19 cellular contexts compared by ENCODE assay signal in the genomic region with DNA sequence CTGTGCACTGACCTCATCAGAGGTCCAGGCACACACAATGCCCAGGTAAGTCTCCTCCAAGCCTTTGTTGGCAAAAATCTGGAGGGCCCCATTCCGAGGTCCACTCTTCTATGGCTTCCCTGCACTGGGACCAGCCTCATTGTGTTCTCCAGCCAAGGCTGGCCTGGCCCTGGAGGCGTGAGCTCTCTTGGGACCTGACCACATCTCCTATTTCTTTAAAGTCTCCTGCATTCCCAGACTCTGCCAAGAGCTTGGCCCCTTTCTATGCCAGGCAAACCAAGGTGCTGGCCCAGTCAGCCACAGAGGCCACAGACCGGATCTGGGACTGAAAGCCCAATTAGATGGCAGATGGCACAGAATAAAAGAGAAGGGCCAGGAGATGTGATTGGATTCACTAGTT.
"Had no signal": no experiment of that assay in that cellular context is flagged by ENCODE, and none has a peak within 500 bp of the region (broad histone marks: within the 10 kb centered on the region; RNA-seq: fewer than 3 reads in every experiment).

No MANE protein-coding gene starts in this region.

- H3K9me3 ChIP-seq: gastroesophageal sphincter, heart right ventricle, lower lobe of right lung, upper lobe of left lung had no signal

- H3K27ac Mint-ChIP-seq: activated naive CD8-positive, alpha-beta T cell treated with anti-CD3 and anti-CD28 coated beads, Interleukin-2, amount 10 ng/mL, durations not matched to agents 7 days and 5 days; mesothelial cell of epicardium; naive B cell; stimulated activated naive B cell treated with anti-CD40 and anti-IgM and Interleukin-4, amounts not matched to agents 10 μg/mL and 1 μg/mL and 100 μg/mL, for 72 hours; T-helper 1 cell treated with Interleukin-12 subunit alpha and Interleukin-12 subunit beta and Interleukin-4 antibody, amounts not matched to agents 30 μg/mL and 1 μg/mL, for 36 hours; WTC11 had no signal

- H3K27ac ChIP-seq: gastroesophageal sphincter had no signal

- H3K9me3 Mint-ChIP-seq: activated naive CD8-positive, alpha-beta T cell treated with anti-CD3 and anti-CD28 coated beads, Interleukin-2, amount 10 ng/mL, durations not matched to agents 7 days and 5 days; mesothelial cell of epicardium; naive B cell; stimulated activated naive B cell treated with anti-CD40 and anti-IgM and Interleukin-4, amounts not matched to agents 10 μg/mL and 1 μg/mL and 100 μg/mL, for 72 hours; T-helper 1 cell treated with Interleukin-12 subunit alpha and Interleukin-12 subunit beta and Interleukin-4 antibody, amounts not matched to agents 30 μg/mL and 1 μg/mL, for 36 hours; WTC11 had no signal

- H3K4me3 ChIP-seq: gastroesophageal sphincter, heart right ventricle, lower lobe of right lung, upper lobe of left lung had no signal

- H3K4me1 Mint-ChIP-seq: WTC11 had no signal

- DNase-seq: activated CD4-positive, alpha-beta T cell treated with anti-CD3 and anti-CD28 coated beads, Interleukin-2, amount 50 U/mL, for 1 hour; activated CD8-positive, alpha-beta memory T cell treated with anti-CD3 and anti-CD28 coated beads for 24 hours; activated naive CD4-positive, alpha-beta T cell; activated naive CD8-positive, alpha-beta T cell treated with anti-CD3 and anti-CD28 coated beads, Interleukin-2, amount 10 ng/mL, durations not matched to agents 7 days and 5 days; heart right ventricle; left colon; lower lobe of right lung; naive B cell; retina; stimulated activated CD4-positive, alpha-beta T cell treated with anti-CD3 and anti-CD28 coated beads, Interleukin-2, amount 100 ng/mL, for 48 hours; stimulated activated naive B cell treated with anti-CD40 and anti-IgM and Interleukin-4, amounts not matched to agents 10 μg/mL and 1 μg/mL and 100 μg/mL, for 72 hours; substantia nigra; upper lobe of left lung had no signal

- H3K36me3 Mint-ChIP-seq: activated naive CD8-positive, alpha-beta T cell treated with anti-CD3 and anti-CD28 coated beads, Interleukin-2, amount 10 ng/mL, durations not matched to agents 7 days and 5 days; naive B cell had no signal

- ATAC-seq: gastroesophageal sphincter; heart right ventricle; left colon; lower lobe of right lung; stimulated activated naive B cell treated with anti-CD40 and anti-IgM and Interleukin-4, amounts not matched to agents 10 μg/mL and 1 μg/mL and 100 μg/mL, for 72 hours; WTC11 had no signal

- FAIRE-seq: endometrium, TTC549 had no signal

- H3K27me3 Mint-ChIP-seq: naive B cell; stimulated activated naive B cell treated with anti-CD40 and anti-IgM and Interleukin-4, amounts not matched to agents 10 μg/mL and 1 μg/mL and 100 μg/mL, for 72 hours had no signal

- H3K27me3 ChIP-seq: gastroesophageal sphincter, heart right ventricle, upper lobe of left lung had no signal

- H3K4me3 Mint-ChIP-seq: activated naive CD8-positive, alpha-beta T cell treated with anti-CD3 and anti-CD28 coated beads, Interleukin-2, amount 10 ng/mL, durations not matched to agents 7 days and 5 days; mesothelial cell of epicardium; naive B cell; stimulated activated naive B cell treated with anti-CD40 and anti-IgM and Interleukin-4, amounts not matched to agents 10 μg/mL and 1 μg/mL and 100 μg/mL, for 72 hours; T-helper 1 cell treated with Interleukin-12 subunit alpha and Interleukin-12 subunit beta and Interleukin-4 antibody, amounts not matched to agents 30 μg/mL and 1 μg/mL, for 36 hours; WTC11 had no signal
